Comparison of ENCODE assay signal across 8 cellular contexts in the genomic region with DNA sequence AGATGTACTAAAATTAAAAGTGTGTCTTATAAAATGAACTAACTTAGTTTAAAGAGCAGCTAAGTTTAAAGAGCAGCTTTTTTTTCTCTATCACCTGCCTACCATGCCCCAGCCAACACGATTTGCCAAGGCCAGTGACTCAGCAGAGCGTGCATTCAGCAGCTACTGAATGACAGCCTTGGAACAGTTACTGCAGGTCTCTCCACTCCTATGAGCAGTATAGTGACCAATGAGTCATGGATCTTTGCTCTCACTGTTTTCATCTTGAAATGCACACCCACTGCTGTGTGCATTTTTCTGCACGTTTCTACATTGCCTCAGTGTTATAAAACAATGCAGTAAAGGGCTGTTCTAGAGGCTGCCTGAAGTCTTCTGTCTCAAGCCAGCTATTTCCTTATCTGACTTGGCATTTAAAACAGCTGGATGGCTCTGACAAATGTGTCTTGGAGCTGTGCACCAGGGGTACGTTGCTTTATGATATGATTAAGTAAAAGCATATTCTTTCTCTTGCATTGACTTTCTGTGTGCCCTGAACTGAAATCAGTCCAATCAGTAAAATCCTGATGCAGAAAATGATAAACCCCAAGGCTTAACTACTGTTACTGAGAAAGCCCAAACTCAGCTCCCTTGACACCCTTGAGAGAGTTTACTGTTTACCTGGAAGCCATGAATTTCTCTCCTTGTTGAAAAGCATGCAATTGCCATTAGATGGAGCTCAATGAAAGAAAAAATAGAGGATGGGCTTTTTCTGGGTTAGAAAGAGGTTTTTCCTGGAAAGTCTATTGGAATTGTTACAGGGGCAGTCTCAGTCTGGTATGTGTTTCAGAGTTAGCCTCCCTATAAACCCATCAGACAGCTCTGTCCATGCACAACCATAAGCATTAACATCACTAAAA.
DNase-seq lines count a peak whose midpoint lies in the region; TF ChIP-seq lines count a peak whose summit lies in the region.

No MANE protein-coding gene starts in this region.

- no peaks in the 10 kb centered on the region for H3K9me3 Mint-ChIP-seq in T-helper 2 cell treated with Interferon-gamma antibody and Interleukin-4, amounts not matched to agents 5 μg/mL and 100 μg/mL, for 36 hours

- no peaks in the 10 kb centered on the region for H3K4me1 ChIP-seq in BE2C

- DNase-seq in EL, result peak; percentile 34
- peak; percentile 12 for DNase-seq in NCI-H2196 treated with DMSO at 0.1 percent for 48 hours (lab: John Stamatoyannopoulos, UW; ENCODE audit: unreplicated experiment)
- peak; percentile 93 for DNase-seq in epithelial cell of esophagus (ENCODE audit: low read depth)
- peak; percentile 28 for DNase-seq in midbrain (lab: John Stamatoyannopoulos, UW)
- no peak for DNase-seq in amniotic stem cell (lab: John Stamatoyannopoulos, UW)
- DNase-seq in T-helper 2 cell treated with Interferon-gamma antibody and Interleukin-4, amounts not matched to agents 5 μg/mL and 100 μg/mL, for 36 hours (ENCODE audit: low spot score), result no peak
- no peak for DNase-seq in BE2C
- DNase-seq in HuH-7 (ENCODE audit: low spot score), result no peak

- no peaks in the 10 kb centered on the region for H3K27me3 ChIP-seq in BE2C

- H3K36me3 ChIP-seq in BE2C, result no peaks in the 10 kb centered on the region

- no peak overlapping the region for H3K27ac Mint-ChIP-seq in T-helper 2 cell treated with Interferon-gamma antibody and Interleukin-4, amounts not matched to agents 5 μg/mL and 100 μg/mL, for 36 hours

- H3K9me3 ChIP-seq in BE2C, result no peaks in the 10 kb centered on the region

- no peaks in the 10 kb centered on the region for H3K36me3 Mint-ChIP-seq in T-helper 2 cell treated with Interferon-gamma antibody and Interleukin-4, amounts not matched to agents 5 μg/mL and 100 μg/mL, for 36 hours (ENCODE audit: low read depth)

- TF ChIP-seq CTCF in epithelial cell of esophagus (IDR thresholded peaks at IDR 0.05; ENCODE audit: insufficient read depth, low read depth, low read length, missing control alignments) (no peak), BE2C (IDR thresholded peaks at IDR 0.05; ENCODE audit: low read depth, low read length) (no peak)

- H3K4me3 Mint-ChIP-seq in T-helper 2 cell treated with Interferon-gamma antibody and Interleukin-4, amounts not matched to agents 5 μg/mL and 100 μg/mL, for 36 hours, result no peak overlapping the region

- H3K4me3 ChIP-seq in epithelial cell of esophagus (ENCODE audit: low read length) (no peak overlapping the region), BE2C (ENCODE audit: low read depth, low read length) (no peak overlapping the region)

- no peaks in the 10 kb centered on the region for H3K4me1 Mint-ChIP-seq in T-helper 2 cell treated with Interferon-gamma antibody and Interleukin-4, amounts not matched to agents 5 μg/mL and 100 μg/mL, for 36 hours (ENCODE audit: low read depth)

- peaks cover 3% of the 10 kb centered on the region for H3K27me3 Mint-ChIP-seq in T-helper 2 cell treated with Interferon-gamma antibody and Interleukin-4, amounts not matched to agents 5 μg/mL and 100 μg/mL, for 36 hours (ENCODE audit: low read depth)

Comparison
In these comparisons a context has a peak if more than half of its experiments do, and no peak if none do; other contexts are left out.
1. DNase-seq: peak in EL (single experiment), NCI-H2196 treated with DMSO at 0.1 percent for 48 hours (single experiment), epithelial cell of esophagus (single experiment) and midbrain (single experiment); none in amniotic stem cell (single experiment), T-helper 2 cell treated with Interferon-gamma antibody and Interleukin-4, amounts not matched to agents 5 μg/mL and 100 μg/mL, for 36 hours (single experiment), BE2C (single experiment) and HuH-7 (single experiment).